Comparison of ENCODE assay signal across 10 cellular contexts in the genomic region with DNA sequence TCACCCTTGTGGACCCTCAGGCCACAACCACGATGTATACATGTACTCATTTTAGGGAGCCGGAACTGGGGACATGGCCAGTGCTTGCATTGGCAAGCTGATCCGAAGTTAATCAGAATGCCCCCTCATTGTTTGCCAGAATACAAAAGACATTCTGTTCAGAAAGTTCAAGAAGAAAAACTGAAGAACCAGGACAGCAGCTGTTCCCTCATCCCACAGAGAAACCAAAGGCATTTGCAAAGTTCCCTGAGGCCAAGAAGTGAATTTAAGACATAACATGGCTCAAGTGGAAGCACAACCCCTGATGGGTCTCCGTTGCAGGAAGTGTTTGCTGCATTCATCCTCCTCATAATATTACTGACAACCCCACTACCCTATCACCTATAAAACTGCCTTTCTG.
DNase-seq lines count a peak whose midpoint lies in the region; ATAC-seq and TF ChIP-seq lines count a peak whose summit lies in the region.
"Had no signal": no experiment of that assay in that cellular context is flagged by ENCODE, and none has a peak within 500 bp of the region (broad histone marks: within the 10 kb centered on the region; RNA-seq: fewer than 3 reads in every experiment).

No MANE protein-coding gene starts in this region.

- H3K4me3 ChIP-seq in IMR-90 (ENCODE audit: insufficient read depth, low read depth, low read length): peak overlapping the region; percentile 51
- H3K4me3 ChIP-seq in choroid plexus epithelial cell (ENCODE audit: low read depth, low read length): peak overlapping the region; percentile 68
- no peak overlapping the region for H3K4me3 ChIP-seq in lung
- no peak overlapping the region for H3K4me3 ChIP-seq in naive thymus-derived CD4-positive, alpha-beta T cell (ENCODE audit: low read length)
- H3K4me3 ChIP-seq: PC-9 had no signal

- H2BK15ac ChIP-seq in IMR-90 (ENCODE audit: low read depth, low read length): peak overlapping the region; percentile 95; the same call in 1 of the 3 replicates

- H3K9me3 ChIP-seq in IMR-90 (ENCODE audit: control insufficient read depth, insufficient read depth, low read length): no peaks in the 10 kb centered on the region
- H3K9me3 ChIP-seq in lung (ENCODE audit: control insufficient read depth in 2 of 2, insufficient read depth in 1 of 2, low read length in 1 of 2): no peaks in the 10 kb centered on the region
- no peaks in the 10 kb centered on the region for H3K9me3 ChIP-seq in naive thymus-derived CD4-positive, alpha-beta T cell (ENCODE audit: control insufficient read depth in 2 of 3, low read length in 3 of 3)

- H3K9ac ChIP-seq in IMR-90 (ENCODE audit: low read depth, low read length): peak overlapping the region; percentile 76

- intact Hi-C loops in IMR-90 (cut with micrococcal nuclease): loop anchor here (5.0 kb wide), 1 partner anchor 37 kb away; no protein-coding TSS in a partner anchor
- intact Hi-C loops in naive thymus-derived CD4-positive, alpha-beta T cell (cut with micrococcal nuclease): no loop called here

- no peak overlapping the region for H3K27ac Mint-ChIP-seq in naive thymus-derived CD4-positive, alpha-beta T cell

- no TSS peak for BruUV-seq in IMR-90 (replicated peaks; lab: Mats Ljungman, UMichigan)

- POLR2A ChIA-PET in IMR-90 (lab: Charles Lee; ENCODE audit: unreplicated experiment): no interaction called here
- POLR2A ChIA-PET in naive thymus-derived CD4-positive, alpha-beta T cell (lab: Charles Lee): no interaction called here

- peak overlapping the region; percentile 89 for H3K18ac ChIP-seq in IMR-90 (ENCODE audit: low read depth, low read length)

- H3K14ac ChIP-seq in IMR-90 (replicated peaks; ENCODE audit: low read depth, low read length): peak overlapping the region; percentile 99

- H3K9me3 Mint-ChIP-seq in naive thymus-derived CD4-positive, alpha-beta T cell: peaks cover 0 to 3% (median 0%) of the 10 kb centered on the region in 11 donors

- peak overlapping the region; percentile 88 for H3K4me2 ChIP-seq in IMR-90 (ENCODE audit: low read depth, low read length)
- H3K4me2 ChIP-seq: PC-9 had no signal

- peak overlapping the region; percentile 67 to 83; a peak in 3 of 4 replicates for H4K8ac ChIP-seq in IMR-90 (ENCODE audit: low read depth in 2 of 2, low read length in 2 of 2)

- H3K27ac ChIP-seq in IMR-90 (ENCODE audit: insufficient read depth, low read length) (peak overlapping the region; percentile 90), lung (ENCODE audit: low read depth in 1 of 2, low read length in 1 of 2) (peak overlapping the region; percentile 73 to 90), substantia nigra (ENCODE audit: low read depth, low read length, poor library complexity, severe bottlenecking) (peak overlapping the region; percentile 16)
- H3K27ac ChIP-seq in naive thymus-derived CD4-positive, alpha-beta T cell (ENCODE audit: low read depth, low read length): no peak overlapping the region
- H3K27ac ChIP-seq: PC-9 had no signal

- H3K27me3 ChIP-seq in IMR-90 (ENCODE audit: control insufficient read depth, insufficient read depth, low read length) (no peaks in the 10 kb centered on the region), lung (ENCODE audit: control insufficient read depth, insufficient read depth) (no peaks in the 10 kb centered on the region)
- H3K27me3 ChIP-seq in naive thymus-derived CD4-positive, alpha-beta T cell (ENCODE audit: control insufficient read depth in 2 of 2, insufficient read depth in 2 of 2, low read length in 2 of 2): no peaks in the 10 kb centered on the region

- WGBS in IMR-90 (ENCODE audit: extremely low coverage in 2 of 2, insufficient read length in 1 of 2), 2 experiments: no CpG with 5 or more reads among the region's 4 CpGs
- WGBS in lung, 2 donors: 59 to 81% methylated on average over 4 of the region's 4 CpGs

- H3K9me1 ChIP-seq in IMR-90 (ENCODE audit: insufficient read depth, low read length): peaks cover 45% of the 10 kb centered on the region

- H3K23ac ChIP-seq in IMR-90 (ENCODE audit: low read depth, low read length): peak overlapping the region; percentile 98

- ATAC-seq in IMR-90 (ENCODE audit: low read depth): no peak
- no peak for ATAC-seq in lung (ENCODE audit: insufficient read depth, low FRiP score)
- no peak for ATAC-seq in left lobe of liver
- ATAC-seq in GM19351 (IDR thresholded peaks at IDR 0.05; ENCODE audit: unreplicated experiment): no peak
- ATAC-seq in naive thymus-derived CD4-positive, alpha-beta T cell: no peak

- H2BK20ac ChIP-seq in IMR-90 (ENCODE audit: low read depth, low read length): peak overlapping the region; percentile 85

- in situ Hi-C loops in IMR-90 (cut with MboI; ENCODE audit: low sequenced_read_pairs): no loop called here

- peak overlapping the region; percentile 79 for H2AK9ac ChIP-seq in IMR-90 (replicated peaks; ENCODE audit: low read depth, low read length, poor library complexity)

- H3K36me3 ChIP-seq in IMR-90 (ENCODE audit: control insufficient read depth, insufficient read depth, low read length) (peaks cover 5% of the 10 kb centered on the region), lung (ENCODE audit: control insufficient read depth in 2 of 2, insufficient read depth in 2 of 2, low read length in 2 of 2) (no peaks in the 10 kb centered on the region)
- no peaks in the 10 kb centered on the region for H3K36me3 ChIP-seq in naive thymus-derived CD4-positive, alpha-beta T cell (ENCODE audit: control insufficient read depth in 2 of 3, insufficient read depth in 3 of 3, low read length in 3 of 3)

- no peak for TF ChIP-seq POLR2A in IMR-90 (IDR thresholded peaks at IDR 0.05; ENCODE audit: low read depth, low read length)

- H2AFZ ChIP-seq in IMR-90 (replicated peaks; ENCODE audit: low read length, poor library complexity): no peak overlapping the region
- H2AFZ ChIP-seq: PC-9 had no signal

- peaks cover 6 to 28% (median 24%) of the 10 kb centered on the region in 5 donors for H3K27me3 Mint-ChIP-seq in naive thymus-derived CD4-positive, alpha-beta T cell

- peak overlapping the region; percentile 79; the same call in 1 of the 2 replicates for H2AK5ac ChIP-seq in IMR-90 (ENCODE audit: low read depth, low read length)

- DNase-seq in IMR-90: no peak
- peak; percentile 55 for DNase-seq in choroid plexus epithelial cell (ENCODE audit: low read depth)
- no peak for DNase-seq in lung (ENCODE audit: low spot score)
- no peak for DNase-seq in substantia nigra (lab: John Stamatoyannopoulos, UW)
- no peak for DNase-seq in left lobe of liver (ENCODE audit: low spot score)
- no peak for DNase-seq in mesenteric fat pad (ENCODE audit: low spot score)
- no peak for DNase-seq in naive thymus-derived CD4-positive, alpha-beta T cell
- DNase-seq: NCI-H1092 treated with DMSO at 0.1 percent for 48 hours, PC-9 had no signal

- dilution Hi-C loops in IMR-90 (cut with HindIII; ENCODE audit: low sequenced_read_pairs, unreplicated experiment): no loop called here

- peak overlapping the region; percentile 89 for H4K91ac ChIP-seq in IMR-90 (ENCODE audit: insufficient read depth, low read depth, low read length)

- peak overlapping the region; percentile 59; the same call in 1 of the 2 replicates for H3K56ac ChIP-seq in IMR-90 (ENCODE audit: extremely low read depth, insufficient read depth, low read length)

- H2BK120ac ChIP-seq in IMR-90 (ENCODE audit: low read depth, low read length): peak overlapping the region; percentile 95

- no peak for TF ChIP-seq RAD21 in IMR-90 (IDR thresholded peaks at IDR 0.05; ENCODE audit: low read length)

- no peaks in the 10 kb centered on the region for H3K36me3 Mint-ChIP-seq in naive thymus-derived CD4-positive, alpha-beta T cell

- H4K5ac ChIP-seq in IMR-90 (ENCODE audit: low read depth, low read length): peak overlapping the region; percentile 70

- peaks cover 38 to 93% of the 10 kb centered on the region in 2 experiments for H3K79me1 ChIP-seq in IMR-90 (ENCODE audit: low read depth in 1 of 2, low read length in 2 of 2)

- CTCF ChIA-PET in IMR-90 (lab: Yijun Ruan, JAX): interaction anchor here (0.6 to 0.9 kb wide), 2 partner anchors 83 to 100 kb away, joined by 3 to 5 read pairs; no protein-coding TSS in a partner anchor
- CTCF ChIA-PET in naive thymus-derived CD4-positive, alpha-beta T cell (lab: Charles Lee): no interaction called here

- peak overlapping the region; percentile 92 for H2BK5ac ChIP-seq in IMR-90 (ENCODE audit: low read depth, low read length, poor library complexity, severe bottlenecking)

- H3K4me3 Mint-ChIP-seq in naive thymus-derived CD4-positive, alpha-beta T cell: no peak overlapping the region

- H4K20me1 ChIP-seq in IMR-90 (ENCODE audit: insufficient read depth, low read length): peaks cover 18% of the 10 kb centered on the region

- TF ChIP-seq CTCF in IMR-90 (conservative IDR thresholded peaks at IDR 0.05; ENCODE audit: low read depth, low read length): no peak
- no peak for TF ChIP-seq CTCF in choroid plexus epithelial cell (conservative IDR thresholded peaks at IDR 0.05; ENCODE audit: low read depth, low read length)
- no peak for TF ChIP-seq CTCF in lung (IDR thresholded peaks at IDR 0.05; ENCODE audit: control extremely low read depth, extremely low read depth)

- H3K4me1 Mint-ChIP-seq in naive thymus-derived CD4-positive, alpha-beta T cell: peaks cover 6 to 15% (median 10%) of the 10 kb centered on the region in 7 donors

- peak overlapping the region; percentile 94 for H3K4ac ChIP-seq in IMR-90 (ENCODE audit: low read depth, low read length)

- H3K4me1 ChIP-seq in IMR-90 (ENCODE audit: control insufficient read depth, insufficient read depth, low read length) (peaks cover 39% of the 10 kb centered on the region), lung (ENCODE audit: control insufficient read depth in 2 of 2, insufficient read depth in 2 of 2, low read length in 2 of 2) (peaks cover 30 to 38% of the 10 kb centered on the region in 2 donors)
- no peaks in the 10 kb centered on the region for H3K4me1 ChIP-seq in naive thymus-derived CD4-positive, alpha-beta T cell (ENCODE audit: control insufficient read depth in 2 of 2, insufficient read depth in 2 of 2, low read length in 2 of 2)

TF ChIP-seq in IMR-90, 13 proteins besides CTCF, POLR2A, EP300 and RAD21 (continues in another document):
- TF ChIP-seq RFX5 (IDR thresholded peaks at IDR 0.05; ENCODE audit: low read depth, low read length) (no peak), FOS (IDR thresholded peaks at IDR 0.05; ENCODE audit: low read depth, low read length) (no peak), MAZ (IDR thresholded peaks at IDR 0.05; ENCODE audit: borderline replicate concordance, low read depth, low read length) (no peak), CHD1 (IDR thresholded peaks at IDR 0.05; ENCODE audit: low read depth, low read length) (no peak)
- TF ChIP-seq, protein P1, sequence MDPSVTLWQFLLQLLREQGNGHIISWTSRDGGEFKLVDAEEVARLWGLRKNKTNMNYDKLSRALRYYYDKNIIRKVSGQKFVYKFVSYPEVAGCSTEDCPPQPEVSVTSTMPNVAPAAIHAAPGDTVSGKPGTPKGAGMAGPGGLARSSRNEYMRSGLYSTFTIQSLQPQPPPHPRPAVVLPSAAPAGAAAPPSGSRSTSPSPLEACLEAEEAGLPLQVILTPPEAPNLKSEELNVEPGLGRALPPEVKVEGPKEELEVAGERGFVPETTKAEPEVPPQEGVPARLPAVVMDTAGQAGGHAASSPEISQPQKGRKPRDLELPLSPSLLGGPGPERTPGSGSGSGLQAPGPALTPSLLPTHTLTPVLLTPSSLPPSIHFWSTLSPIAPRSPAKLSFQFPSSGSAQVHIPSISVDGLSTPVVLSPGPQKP (IDR thresholded peaks at IDR 0.05; ENCODE audit: borderline replicate concordance, low read depth, low read length): no peak

Comparison
In these comparisons a context has a peak if more than half of its experiments do, and no peak if none do; other contexts are left out.
1. H3K4me3 ChIP-seq: peak in IMR-90 (single experiment) and choroid plexus epithelial cell (single experiment); none in lung (single experiment) and naive thymus-derived CD4-positive, alpha-beta T cell (single experiment).